Comparison of ENCODE assay signal across 18 cellular contexts in genomic region chr10:55374917-55375316, GRCh38.
"Had no signal": no experiment of that assay in that cellular context is flagged by ENCODE, and none has a peak within 500 bp of the region (broad histone marks: within the 10 kb centered on the region; RNA-seq: fewer than 3 reads in every experiment).

No MANE protein-coding gene starts in this region.

- H3K36me3 Mint-ChIP-seq: activated naive CD4-positive, alpha-beta T cell treated with anti-CD3 and anti-CD28 coated beads, Interleukin-2, amount 50 U/mL, for 24 hours had no signal

- H3K27me3 Mint-ChIP-seq: activated naive CD4-positive, alpha-beta T cell treated with anti-CD3 and anti-CD28 coated beads, Interleukin-2, amount 50 U/mL, for 24 hours had no signal

- H3K27ac ChIP-seq: brain microvascular endothelial cell, coronary artery, lower lobe of right lung, tibial nerve, uterus had no signal

- H3K9me3 Mint-ChIP-seq: nephron had no signal

- H3K27ac Mint-ChIP-seq: activated naive CD4-positive, alpha-beta T cell treated with anti-CD3 and anti-CD28 coated beads, Interleukin-2, amount 50 U/mL, for 24 hours; nephron had no signal

- H3K4me3 Mint-ChIP-seq: activated naive CD4-positive, alpha-beta T cell treated with anti-CD3 and anti-CD28 coated beads, Interleukin-2, amount 50 U/mL, for 24 hours; nephron had no signal

- DNase-seq: activated CD4-positive, alpha-beta T cell treated with anti-CD3 and anti-CD28 coated beads for 1 hour; activated CD4-positive, alpha-beta T cell treated with anti-CD3 and anti-CD28 coated beads, Interleukin-2, amount 50 U/mL, for 4 hours; activated gamma-delta T cell; brain microvascular endothelial cell; erythroblast; left cardiac atrium; lower lobe of right lung; nucleus accumbens; posterior cingulate gyrus; retina; spleen; stimulated activated naive CD8-positive, alpha-beta T cell treated with anti-CD3 and anti-CD28 coated beads, Interleukin-15, Interleukin-2, amounts not matched to agents 100 U/mL and 50 U/mL, for 24 hours; T1000; uterus had no signal

- H3K4me1 ChIP-seq: lower lobe of right lung, spleen, tibial nerve, uterus had no signal

- H3K27me3 ChIP-seq: brain microvascular endothelial cell, spleen, tibial nerve, uterus had no signal

- H3K4me3 ChIP-seq: coronary artery, lower lobe of right lung, spleen, tibial nerve, uterus had no signal

- H3K4me1 Mint-ChIP-seq: activated naive CD4-positive, alpha-beta T cell treated with anti-CD3 and anti-CD28 coated beads, Interleukin-2, amount 50 U/mL, for 24 hours had no signal

- H3K36me3 ChIP-seq: brain microvascular endothelial cell, lower lobe of right lung, spleen, tibial nerve, uterus had no signal

- H3K9me3 ChIP-seq: lower lobe of right lung, tibial nerve, uterus had no signal

- ATAC-seq: lower lobe of right lung; stimulated activated naive CD8-positive, alpha-beta T cell treated with anti-CD3 and anti-CD28 coated beads, Interleukin-15, Interleukin-2, amounts not matched to agents 100 U/mL and 50 U/mL, for 24 hours had no signal
